In the genomic region with DNA sequence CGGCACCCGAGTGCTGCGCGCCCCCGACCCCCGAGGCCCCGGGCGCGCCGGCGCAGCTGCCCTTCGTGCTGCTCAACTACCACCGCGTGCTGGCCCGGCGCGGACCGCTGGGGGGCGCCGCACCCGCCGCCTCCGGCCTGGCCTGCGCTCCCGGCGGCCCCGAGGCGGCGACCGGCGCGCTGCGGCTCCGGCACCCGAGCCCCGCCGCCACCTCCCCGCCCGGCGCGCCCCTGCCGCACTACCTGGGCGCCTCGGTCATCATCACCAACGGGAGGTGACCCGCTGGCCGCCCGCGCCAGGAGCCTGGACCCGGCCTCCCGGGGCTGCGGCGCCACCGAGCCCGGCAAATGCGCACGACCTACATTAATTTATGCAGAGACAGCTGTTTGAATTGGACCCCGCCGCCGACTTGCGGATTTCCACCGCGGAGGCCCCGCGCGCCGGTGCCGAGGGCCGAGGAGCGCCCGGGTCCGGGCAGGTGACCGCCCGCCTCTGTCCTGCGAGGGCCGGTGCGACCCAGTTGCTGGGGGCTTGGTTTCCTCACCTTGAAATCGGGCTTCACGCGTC, we compare ENCODE assay signal across 8 cellular contexts. TPM values are rescaled to one million over a fixed set of nuclear protein-coding genes. Genes with fewer than 3 reads are reported as not detected.
A peak's percentile ranks its signal among the peaks of the same experiment; 100 is the strongest.
DNase-seq lines count a peak whose midpoint lies in the region; ATAC-seq and TF ChIP-seq lines count a peak whose summit lies in the region.

No MANE protein-coding gene starts in this region.

- peak; percentile 77 for ATAC-seq in HG02885 (IDR thresholded peaks at IDR 0.05; ENCODE audit: poor library complexity, unreplicated experiment)
- peak; percentile 80 for ATAC-seq in upper lobe of right lung

- H3K4me3 Mint-ChIP-seq in activated CD4-positive, alpha-beta T cell treated with anti-CD3 and anti-CD28 coated beads, Interleukin-2, amount 10 ng/mL, durations not matched to agents 7 days and 5 days = peak overlapping the region; percentile 32
- peak overlapping the region; percentile 85 for H3K4me3 Mint-ChIP-seq in nephron progenitor cell

- POLR2A ChIA-PET in activated CD4-positive, alpha-beta T cell treated with anti-CD3 and anti-CD28 coated beads, Interleukin-2, amount 10 ng/mL, durations not matched to agents 7 days and 5 days (lab: Charles Lee) = no interaction called here

- TF ChIP-seq CTCF in fibroblast of mammary gland (conservative IDR thresholded peaks at IDR 0.05; ENCODE audit: control insufficient read depth, insufficient read depth, low read depth, low read length) = no peak
- no peak for TF ChIP-seq CTCF in nephron progenitor cell (IDR thresholded peaks at IDR 0.05)
- no peak for TF ChIP-seq CTCF in upper lobe of right lung (IDR thresholded peaks at IDR 0.05)

- H3K4me1 ChIP-seq in upper lobe of right lung = peaks cover 9% of the 10 kb centered on the region

- peaks cover 12% of the 10 kb centered on the region for H3K4me1 Mint-ChIP-seq in activated CD4-positive, alpha-beta T cell treated with anti-CD3 and anti-CD28 coated beads, Interleukin-2, amount 10 ng/mL, durations not matched to agents 7 days and 5 days
- H3K4me1 Mint-ChIP-seq in nephron progenitor cell = peaks cover 62% of the 10 kb centered on the region

- H3K27ac Mint-ChIP-seq in activated CD4-positive, alpha-beta T cell treated with anti-CD3 and anti-CD28 coated beads, Interleukin-2, amount 10 ng/mL, durations not matched to agents 7 days and 5 days = no peak overlapping the region
- no peak overlapping the region for H3K27ac Mint-ChIP-seq in nephron progenitor cell

- no peaks in the 10 kb centered on the region for H3K9me3 ChIP-seq in upper lobe of right lung

- H3K27ac ChIP-seq in upper lobe of right lung = no peak overlapping the region

- CTCF ChIA-PET in activated CD4-positive, alpha-beta T cell treated with anti-CD3 and anti-CD28 coated beads, Interleukin-2, amount 10 ng/mL, durations not matched to agents 7 days and 5 days (lab: Charles Lee) = interaction anchor here (0.9 kb wide), 1 partner anchor 40 kb away, joined by 3 read pairs; no protein-coding TSS in a partner anchor

- intact Hi-C loops in upper lobe of right lung (cut with DNase I) = no loop called here

- H3K4me3 ChIP-seq in fibroblast of mammary gland (ENCODE audit: control insufficient read depth, low read depth, low read length) (no peak overlapping the region), upper lobe of right lung (peak overlapping the region; percentile 38)

- peaks cover 53% of the 10 kb centered on the region for H3K27me3 Mint-ChIP-seq in activated CD4-positive, alpha-beta T cell treated with anti-CD3 and anti-CD28 coated beads, Interleukin-2, amount 10 ng/mL, durations not matched to agents 7 days and 5 days
- peaks cover 49% of the 10 kb centered on the region for H3K27me3 Mint-ChIP-seq in nephron progenitor cell (ENCODE audit: low read depth, poor library complexity)

- H3K27me3 ChIP-seq in upper lobe of right lung = peaks cover 40% of the 10 kb centered on the region

- no peaks in the 10 kb centered on the region for H3K36me3 Mint-ChIP-seq in activated CD4-positive, alpha-beta T cell treated with anti-CD3 and anti-CD28 coated beads, Interleukin-2, amount 10 ng/mL, durations not matched to agents 7 days and 5 days (ENCODE audit: low read depth)
- H3K36me3 Mint-ChIP-seq in nephron progenitor cell (ENCODE audit: low read depth) = no peaks in the 10 kb centered on the region

- H3K36me3 ChIP-seq in upper lobe of right lung = no peaks in the 10 kb centered on the region

- DNase-seq in CD1c-positive myeloid dendritic cell (ENCODE audit: extremely low spot score) (peak; percentile 12), fibroblast of mammary gland (ENCODE audit: low read depth) (peak; percentile 13), nephron progenitor cell (peak; percentile 87), upper lobe of right lung (peak; percentile 61), H4 (ENCODE audit: low spot score) (no peak), activated gamma-delta T cell treated with Interleukin-2 at 50 U/mL for 16 hours (no peak)
- peak; percentile 20 for DNase-seq in activated CD4-positive, alpha-beta T cell treated with anti-CD3 and anti-CD28 coated beads, Interleukin-2, amount 10 ng/mL, durations not matched to agents 7 days and 5 days

- no peaks in the 10 kb centered on the region for H3K9me3 Mint-ChIP-seq in activated CD4-positive, alpha-beta T cell treated with anti-CD3 and anti-CD28 coated beads, Interleukin-2, amount 10 ng/mL, durations not matched to agents 7 days and 5 days
- H3K9me3 Mint-ChIP-seq in nephron progenitor cell = no peaks in the 10 kb centered on the region

RNA-seq across cellular contexts. Expression of gene SIM2, which starts 49.0 kb away (rescaled TPM):
- total RNA-seq in activated CD4-positive, alpha-beta T cell treated with anti-CD3 and anti-CD28 coated beads, Interleukin-2, amount 10 ng/mL, durations not matched to agents 7 days and 5 days = under 1 TPM; 0.05 to 0.19 TPM
- total RNA-seq in upper lobe of right lung = not detected
- total RNA-seq in H4 (2014; rRNA removed; shearing (Covaris generic)) = 1.6 and 2.3 TPM in 2 replicates

Comparison
In these comparisons a context has a peak if more than half of its experiments do, and no peak if none do; other contexts are left out.
1. DNase-seq: peak in CD1c-positive myeloid dendritic cell (single experiment), activated CD4-positive, alpha-beta T cell treated with anti-CD3 and anti-CD28 coated beads, Interleukin-2, amount 10 ng/mL, durations not matched to agents 7 days and 5 days (single experiment), fibroblast of mammary gland (single experiment), nephron progenitor cell (single experiment) and upper lobe of right lung (single experiment); none in H4 (single experiment) and activated gamma-delta T cell treated with Interleukin-2 at 50 U/mL for 16 hours (single experiment).